37 cellular contexts compared by ENCODE assay signal in genomic region chr6:55212147-55212546, GRCh38. TPM values are rescaled to one million over a fixed set of nuclear protein-coding genes. Genes with fewer than 3 reads are reported as not detected.
DNase-seq lines count a peak whose midpoint lies in the region; ATAC-seq and TF ChIP-seq lines count a peak whose summit lies in the region.
"Had no signal": no experiment of that assay in that cellular context is flagged by ENCODE, and none has a peak within 500 bp of the region (broad histone marks: within the 10 kb centered on the region; RNA-seq: fewer than 3 reads in every experiment).

No MANE protein-coding gene starts in this region.

- no peak for TF ChIP-seq RAD21 in IMR-90 (IDR thresholded peaks at IDR 0.05; ENCODE audit: low read length)

- no peak for TF ChIP-seq POLR2A in IMR-90 (IDR thresholded peaks at IDR 0.05; ENCODE audit: low read depth, low read length)

- H3K4me1 Mint-ChIP-seq in naive thymus-derived CD4-positive, alpha-beta T cell, result no peaks in the 10 kb centered on the region
- H3K4me1 Mint-ChIP-seq: activated naive CD4-positive, alpha-beta T cell treated with anti-CD3 and anti-CD28 coated beads, Interleukin-2, amount 10 ng/mL, durations not matched to agents 7 days and 5 days; activated T-helper 17 cell treated with anti-CD3 and anti-CD28 coated beads, Interleukin-2, amount 50 U/mL, for 72 hours; central memory CD8-positive, alpha-beta T cell; nephron; stimulated activated naive B cell treated with anti-CD40 and anti-IgM and Interleukin-4, amounts not matched to agents 10 μg/mL and 1 μg/mL and 100 μg/mL, for 72 hours had no signal

- no peaks in the 10 kb centered on the region for H3K27me3 Mint-ChIP-seq in naive thymus-derived CD4-positive, alpha-beta T cell
- H3K27me3 Mint-ChIP-seq: activated naive CD4-positive, alpha-beta T cell treated with anti-CD3 and anti-CD28 coated beads, Interleukin-2, amount 10 ng/mL, durations not matched to agents 7 days and 5 days; activated T-helper 17 cell treated with anti-CD3 and anti-CD28 coated beads, Interleukin-2, amount 50 U/mL, for 72 hours; CD4-positive, CD25-positive, alpha-beta regulatory T cell; central memory CD8-positive, alpha-beta T cell; stimulated activated naive B cell treated with anti-CD40 and anti-IgM and Interleukin-4, amounts not matched to agents 10 μg/mL and 1 μg/mL and 100 μg/mL, for 72 hours had no signal

- in situ Hi-C loops in IMR-90 (cut with MboI; ENCODE audit: low sequenced_read_pairs) (no loop called here), astrocyte of the cerebellum (cut with HindIII; ENCODE audit: low sequenced_read_pairs) (no loop called here)

- CTCF ChIA-PET in IMR-90 (lab: Yijun Ruan, JAX), result interaction anchor here (1.1 kb wide), 1 partner anchor 9 kb away, joined by 3 read pairs; no protein-coding TSS in a partner anchor
- CTCF ChIA-PET in naive thymus-derived CD4-positive, alpha-beta T cell (lab: Charles Lee), result no interaction called here

- H3K14ac ChIP-seq in IMR-90 (replicated peaks; ENCODE audit: low read depth, low read length), result no peak overlapping the region

- no peak overlapping the region for H3K4me3 ChIP-seq in IMR-90 (ENCODE audit: insufficient read depth, low read depth, low read length)
- no peak overlapping the region for H3K4me3 ChIP-seq in astrocyte of the cerebellum (ENCODE audit: low read depth, low read length)
- H3K4me3 ChIP-seq in fibroblast of pulmonary artery (replicated peaks; ENCODE audit: low read depth, low read length), result no peak overlapping the region
- H3K4me3 ChIP-seq in naive thymus-derived CD4-positive, alpha-beta T cell (ENCODE audit: low read length), result no peak overlapping the region
- H3K4me3 ChIP-seq: esophagus muscularis mucosa, gastrocnemius medialis, lung, ovary, SJCRH30, testis had no signal

- no peak overlapping the region for H3K4ac ChIP-seq in IMR-90 (ENCODE audit: low read depth, low read length)

- H3K23ac ChIP-seq in IMR-90 (ENCODE audit: low read depth, low read length), result no peak overlapping the region

- H3K9me3 Mint-ChIP-seq in naive thymus-derived CD4-positive, alpha-beta T cell, result peaks cover 2 to 20% (median 7%) of the 10 kb centered on the region in 11 donors

- H4K8ac ChIP-seq in IMR-90 (ENCODE audit: low read depth in 2 of 2, low read length in 2 of 2), result no peak overlapping the region

- no peak overlapping the region for H3K4me3 Mint-ChIP-seq in naive thymus-derived CD4-positive, alpha-beta T cell
- H3K4me3 Mint-ChIP-seq: activated naive CD4-positive, alpha-beta T cell treated with anti-CD3 and anti-CD28 coated beads, Interleukin-2, amount 10 ng/mL, durations not matched to agents 7 days and 5 days; activated T-helper 17 cell treated with anti-CD3 and anti-CD28 coated beads, Interleukin-2, amount 50 U/mL, for 72 hours; CD4-positive, CD25-positive, alpha-beta regulatory T cell; central memory CD8-positive, alpha-beta T cell; endodermal cell; nephron; stimulated activated naive B cell treated with anti-CD40 and anti-IgM and Interleukin-4, amounts not matched to agents 10 μg/mL and 1 μg/mL and 100 μg/mL, for 72 hours had no signal

- H3K36me3 ChIP-seq in IMR-90 (ENCODE audit: control insufficient read depth, insufficient read depth, low read length), result no peaks in the 10 kb centered on the region
- H3K36me3 ChIP-seq in naive thymus-derived CD4-positive, alpha-beta T cell (ENCODE audit: control insufficient read depth in 2 of 3, insufficient read depth in 3 of 3, low read length in 3 of 3), result no peaks in the 10 kb centered on the region
- H3K36me3 ChIP-seq: esophagus muscularis mucosa, gastrocnemius medialis, ovary, SJCRH30 had no signal

- H2BK20ac ChIP-seq in IMR-90 (ENCODE audit: low read depth, low read length), result no peak overlapping the region

- POLR2A ChIA-PET in IMR-90 (lab: Charles Lee; ENCODE audit: unreplicated experiment), result no interaction called here
- POLR2A ChIA-PET in naive thymus-derived CD4-positive, alpha-beta T cell (lab: Charles Lee), result no interaction called here

- H3K9me1 ChIP-seq in IMR-90 (ENCODE audit: insufficient read depth, low read length), result no peaks in the 10 kb centered on the region

- H3K56ac ChIP-seq in IMR-90 (ENCODE audit: extremely low read depth, insufficient read depth, low read length), result no peak overlapping the region

- no peak overlapping the region for H2BK15ac ChIP-seq in IMR-90 (ENCODE audit: low read depth, low read length)

- H3K18ac ChIP-seq in IMR-90 (ENCODE audit: low read depth, low read length), result no peak overlapping the region

- H3K4me2 ChIP-seq in IMR-90 (ENCODE audit: low read depth, low read length), result no peak overlapping the region

- no peak overlapping the region for H2BK5ac ChIP-seq in IMR-90 (ENCODE audit: low read depth, low read length, poor library complexity, severe bottlenecking)

- H2BK120ac ChIP-seq in IMR-90 (ENCODE audit: low read depth, low read length), result no peak overlapping the region

- intact Hi-C loops in IMR-90 (cut with micrococcal nuclease), result no loop called here
- intact Hi-C loops in naive thymus-derived CD4-positive, alpha-beta T cell (cut with micrococcal nuclease), result no loop called here

- peak; percentile 56 for DNase-seq in A172 (ENCODE audit: low spot score)
- peak; percentile 1 for DNase-seq in IMR-90
- peak; percentile 11 for DNase-seq in astrocyte of the cerebellum (ENCODE audit: low read depth)
- DNase-seq in fibroblast of pulmonary artery (ENCODE audit: low read depth), result peak; percentile 20
- DNase-seq in DMS153 (lab: John Stamatoyannopoulos, UW), result no peak
- no peak for DNase-seq in naive thymus-derived CD4-positive, alpha-beta T cell
- DNase-seq in stimulated activated CD4-positive, alpha-beta T cell treated with anti-CD3 and anti-CD28 coated beads, Interleukin-2, amount 100 ng/mL, for 48 hours, result no peak
- DNase-seq: 8988T; activated CD4-positive, alpha-beta T cell treated with anti-CD3 and anti-CD28 coated beads for 4 hours; activated naive CD4-positive, alpha-beta T cell treated with anti-CD3 and anti-CD28 coated beads, Interleukin-2, amount 10 ng/mL, durations not matched to agents 7 days and 5 days; amygdala; Calu3; CD4-positive, CD25-positive, alpha-beta regulatory T cell; dermis blood vessel endothelial cell; DMS79 treated with DMSO at 0.1 percent for 48 hours; endodermal cell; gastrocnemius medialis; GOT3; KBM-7; NCI-H1417; NCI-H2029; NCI-H526 treated with DMSO at 0.1 percent for 48 hours; ovary; SJCRH30; stimulated activated naive B cell treated with anti-CD40 and anti-IgM and Interleukin-4, amounts not matched to agents 10 μg/mL and 1 μg/mL and 100 μg/mL, for 72 hours; SW 1271; testis had no signal

- no peak overlapping the region for H4K91ac ChIP-seq in IMR-90 (ENCODE audit: insufficient read depth, low read depth, low read length)

- no TSS peak for BruUV-seq in IMR-90 (replicated peaks; lab: Mats Ljungman, UMichigan)

- H3K27ac Mint-ChIP-seq in naive thymus-derived CD4-positive, alpha-beta T cell, result no peak overlapping the region
- H3K27ac Mint-ChIP-seq: activated naive CD4-positive, alpha-beta T cell treated with anti-CD3 and anti-CD28 coated beads, Interleukin-2, amount 10 ng/mL, durations not matched to agents 7 days and 5 days; activated T-helper 17 cell treated with anti-CD3 and anti-CD28 coated beads, Interleukin-2, amount 50 U/mL, for 72 hours; CD4-positive, CD25-positive, alpha-beta regulatory T cell; endodermal cell; nephron; stimulated activated naive B cell treated with anti-CD40 and anti-IgM and Interleukin-4, amounts not matched to agents 10 μg/mL and 1 μg/mL and 100 μg/mL, for 72 hours had no signal

- H2AFZ ChIP-seq in IMR-90 (replicated peaks; ENCODE audit: low read length, poor library complexity), result no peak overlapping the region

- H3K4me1 ChIP-seq in IMR-90 (ENCODE audit: control insufficient read depth, insufficient read depth, low read length), result no peaks in the 10 kb centered on the region
- no peaks in the 10 kb centered on the region for H3K4me1 ChIP-seq in naive thymus-derived CD4-positive, alpha-beta T cell (ENCODE audit: control insufficient read depth in 2 of 2, insufficient read depth in 2 of 2, low read length in 2 of 2)
- H3K4me1 ChIP-seq: esophagus muscularis mucosa, gastrocnemius medialis, SJCRH30, testis had no signal

- dilution Hi-C loops in IMR-90 (cut with HindIII; ENCODE audit: low sequenced_read_pairs, unreplicated experiment), result no loop called here

- no peak overlapping the region for H2AK5ac ChIP-seq in IMR-90 (ENCODE audit: low read depth, low read length)

- H2AK9ac ChIP-seq in IMR-90 (replicated peaks; ENCODE audit: low read depth, low read length, poor library complexity), result no peak overlapping the region

- no CpG with 5 or more reads among the region's 2 CpGs for WGBS in IMR-90 (ENCODE audit: extremely low coverage in 2 of 2, insufficient read length in 1 of 2), 2 experiments

- H3K79me1 ChIP-seq in IMR-90 (ENCODE audit: low read depth in 1 of 2, low read length in 2 of 2), result no peaks in the 10 kb centered on the region

- H3K9ac ChIP-seq in IMR-90 (ENCODE audit: low read depth, low read length), result no peak overlapping the region

- H4K20me1 ChIP-seq in IMR-90 (ENCODE audit: insufficient read depth, low read length), result no peaks in the 10 kb centered on the region

- H3K9me3 ChIP-seq in IMR-90 (ENCODE audit: control insufficient read depth, insufficient read depth, low read length), result no peaks in the 10 kb centered on the region
- H3K9me3 ChIP-seq in naive thymus-derived CD4-positive, alpha-beta T cell (ENCODE audit: control insufficient read depth in 2 of 3, low read length in 3 of 3), result no peaks in the 10 kb centered on the region
- H3K9me3 ChIP-seq: gastrocnemius medialis, ovary, SJCRH30, testis had no signal

- no peak for TF ChIP-seq CTCF in IMR-90 (conservative IDR thresholded peaks at IDR 0.05; ENCODE audit: low read depth, low read length)
- no peak for TF ChIP-seq CTCF in astrocyte of the cerebellum (IDR thresholded peaks at IDR 0.05; ENCODE audit: low read depth, low read length, missing control alignments)
- no peak for TF ChIP-seq CTCF in fibroblast of pulmonary artery (IDR thresholded peaks at IDR 0.05; ENCODE audit: low read length, missing control alignments)

- no peaks in the 10 kb centered on the region for H3K36me3 Mint-ChIP-seq in naive thymus-derived CD4-positive, alpha-beta T cell
- H3K36me3 Mint-ChIP-seq: activated naive CD4-positive, alpha-beta T cell treated with anti-CD3 and anti-CD28 coated beads, Interleukin-2, amount 10 ng/mL, durations not matched to agents 7 days and 5 days; CD4-positive, CD25-positive, alpha-beta regulatory T cell; stimulated activated naive B cell treated with anti-CD40 and anti-IgM and Interleukin-4, amounts not matched to agents 10 μg/mL and 1 μg/mL and 100 μg/mL, for 72 hours had no signal

- no peak overlapping the region for H3K27ac ChIP-seq in IMR-90 (ENCODE audit: insufficient read depth, low read length)
- H3K27ac ChIP-seq in naive thymus-derived CD4-positive, alpha-beta T cell (ENCODE audit: low read depth, low read length), result no peak overlapping the region
- H3K27ac ChIP-seq: esophagus muscularis mucosa, gastrocnemius medialis, ovary, SJCRH30, testis, VCaP had no signal

- H3K27me3 ChIP-seq in IMR-90 (ENCODE audit: control insufficient read depth, insufficient read depth, low read length), result no peaks in the 10 kb centered on the region
- H3K27me3 ChIP-seq in naive thymus-derived CD4-positive, alpha-beta T cell (ENCODE audit: control insufficient read depth in 2 of 2, insufficient read depth in 2 of 2, low read length in 2 of 2), result no peaks in the 10 kb centered on the region
- H3K27me3 ChIP-seq: esophagus muscularis mucosa, gastrocnemius medialis, ovary, SJCRH30, testis had no signal

- H4K5ac ChIP-seq in IMR-90 (ENCODE audit: low read depth, low read length), result no peak overlapping the region

- no peak for ATAC-seq in IMR-90 (ENCODE audit: low read depth)
- ATAC-seq in esophagus mucosa, result no peak
- no peak for ATAC-seq in naive thymus-derived CD4-positive, alpha-beta T cell
- ATAC-seq: activated T-helper 17 cell treated with anti-CD3 and anti-CD28 coated beads, Interleukin-2, amount 50 U/mL, for 72 hours; gastrocnemius medialis; stimulated activated naive B cell treated with anti-CD40 and anti-IgM and Interleukin-4, amounts not matched to agents 10 μg/mL and 1 μg/mL and 100 μg/mL, for 72 hours had no signal

RNA-seq across cellular contexts. Expression of gene HCRTR2, which starts 37.8 kb away (rescaled TPM):
- not detected in 2 replicates for total RNA-seq in A172 (2014; rRNA removed; shearing (Covaris generic))
- total RNA-seq in IMR-90 (2012; rRNA removed), result under 0.01 TPM in 1 of 2 replicates, not detected in the other
- not detected in 2 replicates for polyA plus RNA-seq in IMR-90 (2012; rRNA removed)
- 0.02 TPM in 1 of 2 replicates, not detected in the other for polyA plus RNA-seq in IMR-90 (2012; cell fraction: cytosol; rRNA removed)
- not detected in 2 replicates for polyA plus RNA-seq in IMR-90 (2012; cell fraction: nucleus; rRNA removed; ENCODE audit: low replicate concordance)
- not detected for total RNA-seq in esophagus mucosa
- not detected for total RNA-seq in naive thymus-derived CD4-positive, alpha-beta T cell
- polyA plus RNA-seq in naive thymus-derived CD4-positive, alpha-beta T cell, result not detected
- total RNA-seq: activated T-helper 17 cell treated with anti-CD3 and anti-CD28 coated beads, Interleukin-2, amount 50 U/mL, for 72 hours; Calu3; CD4-positive, CD25-positive, alpha-beta regulatory T cell; dermis blood vessel endothelial cell; esophagus muscularis mucosa; gastrocnemius medialis; lung; mucosa of gallbladder; skeletal muscle tissue; ureter had no signal
- polyA plus RNA-seq: CD4-positive, CD25-positive, alpha-beta regulatory T cell; lung had no signal

Comparison
In these comparisons a context has a peak if more than half of its experiments do, and no peak if none do; other contexts are left out.
1. DNase-seq: peak in A172 (single experiment), IMR-90 (single experiment), astrocyte of the cerebellum (single experiment) and fibroblast of pulmonary artery (single experiment); none in DMS153 (single experiment), naive thymus-derived CD4-positive, alpha-beta T cell (0 of 9) and stimulated activated CD4-positive, alpha-beta T cell treated with anti-CD3 and anti-CD28 coated beads, Interleukin-2, amount 100 ng/mL, for 48 hours (0 of 2).